Comparison of ENCODE assay signal across 23 cellular contexts in the genomic region with DNA sequence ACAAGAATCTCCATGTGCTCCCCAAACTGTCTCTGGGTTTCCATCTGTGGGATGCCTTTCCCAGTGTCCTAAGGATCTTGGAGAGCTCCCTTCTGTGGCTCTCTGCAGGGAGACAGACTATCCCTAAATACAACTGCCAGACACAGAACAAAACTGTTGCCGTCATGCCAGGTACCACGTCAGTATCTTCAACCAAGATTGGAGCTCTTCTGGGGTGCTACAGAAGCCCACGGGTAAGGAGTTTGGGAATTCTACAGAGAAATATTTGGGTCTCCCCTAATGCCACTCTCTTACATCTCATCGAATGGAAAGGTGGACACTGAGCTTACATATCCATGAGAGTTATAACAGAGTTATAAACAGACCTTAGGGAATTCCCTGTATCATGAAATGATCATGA. TPM values are rescaled to one million over a fixed set of nuclear protein-coding genes. Genes with fewer than 3 reads are reported as not detected.
DNase-seq lines count a peak whose midpoint lies in the region; ATAC-seq and TF ChIP-seq lines count a peak whose summit lies in the region.
"Had no signal": no experiment of that assay in that cellular context is flagged by ENCODE, and none has a peak within 500 bp of the region (broad histone marks: within the 10 kb centered on the region; RNA-seq: fewer than 3 reads in every experiment).

No MANE protein-coding gene starts in this region.

- no TSS peak for BruUV-seq in mammary epithelial cell (replicated peaks; lab: Mats Ljungman, UMichigan)

- H3K79me2 ChIP-seq in neural progenitor cell (ENCODE audit: low read depth): no peaks in the 10 kb centered on the region
- no peaks in the 10 kb centered on the region for H3K79me2 ChIP-seq in mammary epithelial cell (ENCODE audit: insufficient read depth, low read length)

- H3K4me2 ChIP-seq in neural progenitor cell (no peak overlapping the region), mammary epithelial cell (ENCODE audit: insufficient read depth, low read depth, low read length) (no peak overlapping the region)

- ATAC-seq in activated naive CD4-positive, alpha-beta T cell treated with anti-CD3 and anti-CD28 coated beads, Interleukin-2, amount 50 U/mL, for 72 hours: peak; percentile 63 to 75
- peak; percentile 52 for ATAC-seq in activated CD8-positive, alpha-beta T cell treated with anti-CD3 and anti-CD28 coated beads for 36 hours
- ATAC-seq: Right ventricle myocardium inferior had no signal

- intact Hi-C loops in activated naive CD4-positive, alpha-beta T cell treated with anti-CD3 and anti-CD28 coated beads for 36 hours (cut with micrococcal nuclease): no loop called here
- intact Hi-C loops in activated CD8-positive, alpha-beta T cell treated with anti-CD3 and anti-CD28 coated beads for 36 hours (cut with micrococcal nuclease): no loop called here
- intact Hi-C loops in mammary epithelial cell (cut with micrococcal nuclease): no loop called here

- H3K4me1 Mint-ChIP-seq in activated naive CD4-positive, alpha-beta T cell treated with anti-CD3 and anti-CD28 coated beads for 36 hours (ENCODE audit: low read depth): no peaks in the 10 kb centered on the region
- no peaks in the 10 kb centered on the region for H3K4me1 Mint-ChIP-seq in activated CD8-positive, alpha-beta T cell treated with anti-CD3 and anti-CD28 coated beads for 36 hours (ENCODE audit: low read depth)
- no peaks in the 10 kb centered on the region for H3K4me1 Mint-ChIP-seq in neural progenitor cell

- H3K27me3 Mint-ChIP-seq in activated naive CD4-positive, alpha-beta T cell treated with anti-CD3 and anti-CD28 coated beads for 36 hours (ENCODE audit: low read depth): no peaks in the 10 kb centered on the region
- H3K27me3 Mint-ChIP-seq in activated CD8-positive, alpha-beta T cell treated with anti-CD3 and anti-CD28 coated beads for 36 hours: no peaks in the 10 kb centered on the region
- peaks cover 5% of the 10 kb centered on the region for H3K27me3 Mint-ChIP-seq in neural progenitor cell (ENCODE audit: insufficient read depth, low read depth)

- TF ChIP-seq CTCF in activated CD8-positive, alpha-beta T cell treated with anti-CD3 and anti-CD28 coated beads for 36 hours (IDR thresholded peaks at IDR 0.05): no peak
- TF ChIP-seq CTCF in neural progenitor cell (IDR thresholded peaks at IDR 0.05) (no peak), mammary epithelial cell (conservative IDR thresholded peaks at IDR 0.05 in 1 of 2, IDR thresholded peaks at IDR 0.05 in 1 of 2; ENCODE audit: extremely low read depth in 1 of 2, insufficient read depth in 1 of 2, low read depth in 1 of 2, low read length in 2 of 2) (no peak)

- dilution Hi-C loops in mammary epithelial cell (cut with HindIII; ENCODE audit: low sequenced_read_pairs): no loop called here

- H3K36me3 ChIP-seq in neural progenitor cell (no peaks in the 10 kb centered on the region), mammary epithelial cell (ENCODE audit: insufficient read depth, low read length) (no peaks in the 10 kb centered on the region)

- H4K20me1 ChIP-seq in neural progenitor cell (ENCODE audit: low read depth): no peaks in the 10 kb centered on the region
- H4K20me1 ChIP-seq in mammary epithelial cell (ENCODE audit: insufficient read depth, low read length): no peaks in the 10 kb centered on the region

- H3K27me3 ChIP-seq in neural progenitor cell (no peaks in the 10 kb centered on the region), mammary epithelial cell (ENCODE audit: insufficient read depth, low read length) (no peaks in the 10 kb centered on the region)

- H3K4me3 Mint-ChIP-seq in activated naive CD4-positive, alpha-beta T cell treated with anti-CD3 and anti-CD28 coated beads for 36 hours: no peak overlapping the region
- no peak overlapping the region for H3K4me3 Mint-ChIP-seq in activated CD8-positive, alpha-beta T cell treated with anti-CD3 and anti-CD28 coated beads for 36 hours
- no peak overlapping the region for H3K4me3 Mint-ChIP-seq in neural progenitor cell
- H3K4me3 Mint-ChIP-seq: CD14-positive monocyte, HFFc6 had no signal

- in situ Hi-C loops in mammary epithelial cell (cut with MboI; ENCODE audit: low sequenced_read_pairs in 2 of 2): no loop called here

- H3F3A ChIP-seq in neural progenitor cell (ENCODE audit: low read depth): peaks cover 11% of the 10 kb centered on the region

- H3K27ac ChIP-seq in neural progenitor cell (no peak overlapping the region), mammary epithelial cell (ENCODE audit: insufficient read depth, low read depth, low read length) (no peak overlapping the region)

- H3K4me3 ChIP-seq in neural progenitor cell: no peak overlapping the region
- H3K4me3 ChIP-seq in mammary epithelial cell (replicated peaks in 1 of 3; ENCODE audit: insufficient read depth in 1 of 3, low read depth in 2 of 3, low read length in 3 of 3): no peak overlapping the region

- H3K9ac ChIP-seq in neural progenitor cell (no peak overlapping the region), mammary epithelial cell (ENCODE audit: insufficient read depth, low read length) (no peak overlapping the region)

- 77% methylated on average over 4 of the region's 4 CpGs for WGBS in mammary epithelial cell (ENCODE audit: low coverage, missing lambda C conversion rate)

- H2AFZ ChIP-seq in neural progenitor cell (replicated peaks) (no peak overlapping the region), mammary epithelial cell (ENCODE audit: low read depth, low read length) (no peak overlapping the region)

- H3K9me3 ChIP-seq in neural progenitor cell (ENCODE audit: low read depth): peaks cover 4% of the 10 kb centered on the region
- no peaks in the 10 kb centered on the region for H3K9me3 ChIP-seq in mammary epithelial cell (replicated peaks; ENCODE audit: insufficient read depth, low read length)

- no peaks in the 10 kb centered on the region for H3K4me1 ChIP-seq in neural progenitor cell
- H3K4me1 ChIP-seq in mammary epithelial cell (ENCODE audit: insufficient read depth, low read length): no peaks in the 10 kb centered on the region

- DNase-seq in NCI-H82 (lab: John Stamatoyannopoulos, UW): peak; percentile 12
- DNase-seq in NCI-H82 treated with DMSO at 0.1 percent for 48 hours (lab: John Stamatoyannopoulos, UW; ENCODE audit: unreplicated experiment): no peak
- peak in 1 of 2 donors; percentile 2 for DNase-seq in activated naive CD4-positive, alpha-beta T cell treated with anti-CD3 and anti-CD28 coated beads, Interleukin-2, amount 50 U/mL, for 72 hours (ENCODE audit: low spot score in 2 of 2)
- no peak for DNase-seq in activated naive CD4-positive, alpha-beta T cell treated with anti-CD3 and anti-CD28 coated beads for 36 hours
- peak; percentile 25 for DNase-seq in activated CD8-positive, alpha-beta T cell treated with anti-CD3 and anti-CD28 coated beads for 36 hours
- peak; percentile 7 for DNase-seq in neural progenitor cell (ENCODE audit: low spot score)
- no peak for DNase-seq in NCI-H2196 (lab: John Stamatoyannopoulos, UW; ENCODE audit: unreplicated experiment)
- no peak for DNase-seq in mammary epithelial cell
- DNase-seq: 8988T, DMS79 treated with DMSO at 0.1 percent for 48 hours, HFFc6, MM.1S, NCI-H1105 treated with DMSO at 0.1 percent for 48 hours, NCI-H1694, NCI-H2081 treated with DMSO at 0.1 percent for 48 hours, NCI-H345, NCI-H524 treated with DMSO at 0.1 percent for 48 hours had no signal

- H3K9me3 Mint-ChIP-seq in activated naive CD4-positive, alpha-beta T cell treated with anti-CD3 and anti-CD28 coated beads, Interleukin-2, amount 50 U/mL, for 72 hours: peaks cover 0 to 4% of the 10 kb centered on the region in 2 donors
- H3K9me3 Mint-ChIP-seq in activated naive CD4-positive, alpha-beta T cell treated with anti-CD3 and anti-CD28 coated beads for 36 hours: no peaks in the 10 kb centered on the region
- no peaks in the 10 kb centered on the region for H3K9me3 Mint-ChIP-seq in activated CD8-positive, alpha-beta T cell treated with anti-CD3 and anti-CD28 coated beads for 36 hours
- H3K9me3 Mint-ChIP-seq in neural progenitor cell: peaks cover 5% of the 10 kb centered on the region
- H3K9me3 Mint-ChIP-seq: HFFc6 had no signal

- CTCF ChIA-PET in activated naive CD4-positive, alpha-beta T cell treated with anti-CD3 and anti-CD28 coated beads for 36 hours (lab: Charles Lee): interaction anchor here (0.6 kb wide), 1 partner anchor 292 kb away, joined by 3 read pairs; no protein-coding TSS in a partner anchor
- CTCF ChIA-PET in activated CD8-positive, alpha-beta T cell treated with anti-CD3 and anti-CD28 coated beads for 36 hours (lab: Charles Lee): interaction anchor here (0.8 kb wide), 1 partner anchor 275 kb away, joined by 3 read pairs; no protein-coding TSS in a partner anchor
- CTCF ChIA-PET in mammary epithelial cell (lab: Charles Lee; ENCODE audit: low non-redundant PET): no interaction called here

- no peaks in the 10 kb centered on the region for H3K36me3 Mint-ChIP-seq in activated naive CD4-positive, alpha-beta T cell treated with anti-CD3 and anti-CD28 coated beads, Interleukin-2, amount 50 U/mL, for 72 hours
- H3K36me3 Mint-ChIP-seq in activated naive CD4-positive, alpha-beta T cell treated with anti-CD3 and anti-CD28 coated beads for 36 hours (ENCODE audit: low read depth): no peaks in the 10 kb centered on the region
- H3K36me3 Mint-ChIP-seq in activated CD8-positive, alpha-beta T cell treated with anti-CD3 and anti-CD28 coated beads for 36 hours (ENCODE audit: low read depth): no peaks in the 10 kb centered on the region
- H3K36me3 Mint-ChIP-seq in neural progenitor cell: no peaks in the 10 kb centered on the region
- H3K36me3 Mint-ChIP-seq: CD14-positive monocyte had no signal

- POLR2A ChIA-PET in activated CD8-positive, alpha-beta T cell treated with anti-CD3 and anti-CD28 coated beads for 36 hours (lab: Charles Lee): no interaction called here

- H3K27ac Mint-ChIP-seq in activated naive CD4-positive, alpha-beta T cell treated with anti-CD3 and anti-CD28 coated beads, Interleukin-2, amount 50 U/mL, for 72 hours: no peak overlapping the region
- no peak overlapping the region for H3K27ac Mint-ChIP-seq in activated naive CD4-positive, alpha-beta T cell treated with anti-CD3 and anti-CD28 coated beads for 36 hours
- no peak overlapping the region for H3K27ac Mint-ChIP-seq in activated CD8-positive, alpha-beta T cell treated with anti-CD3 and anti-CD28 coated beads for 36 hours
- no peak overlapping the region for H3K27ac Mint-ChIP-seq in neural progenitor cell
- H3K27ac Mint-ChIP-seq: CD14-positive monocyte, HFFc6 had no signal

RNA-seq across cellular contexts. Expression of gene MBD3L3, which starts 4.9 kb away (rescaled TPM):
- total RNA-seq in activated naive CD4-positive, alpha-beta T cell treated with anti-CD3 and anti-CD28 coated beads, Interleukin-2, amount 50 U/mL, for 72 hours: not detected
- total RNA-seq in activated naive CD4-positive, alpha-beta T cell treated with anti-CD3 and anti-CD28 coated beads for 36 hours: not detected
- not detected for total RNA-seq in activated CD8-positive, alpha-beta T cell treated with anti-CD3 and anti-CD28 coated beads for 36 hours
- total RNA-seq in neural progenitor cell (ENCODE audit: low replicate concordance) (not detected in 2 replicates), mammary epithelial cell (not detected)
- not detected for polyA plus RNA-seq in mammary epithelial cell
- polyA minus RNA-seq in mammary epithelial cell: not detected
- total RNA-seq: HFFc6, LHCN-M2, OCI-LY7, Right ventricle myocardium inferior, SK-MEL-5 had no signal
- polyA plus RNA-seq: AG04450, CD14-positive monocyte had no signal

RNA-seq across cellular contexts. Expression of gene ZNF557, which starts 6.2 kb away (rescaled TPM):
- 1 to 10 TPM; 7.9 to 8.3 TPM for total RNA-seq in activated naive CD4-positive, alpha-beta T cell treated with anti-CD3 and anti-CD28 coated beads, Interleukin-2, amount 50 U/mL, for 72 hours
- total RNA-seq in activated naive CD4-positive, alpha-beta T cell treated with anti-CD3 and anti-CD28 coated beads for 36 hours: 1 to 10 TPM; 4.7 to 5.6 TPM
- total RNA-seq in activated CD8-positive, alpha-beta T cell treated with anti-CD3 and anti-CD28 coated beads for 36 hours: 1 to 10 TPM; 6.2 to 7.7 TPM
- 11.2 and 12.9 TPM in 2 replicates for total RNA-seq in neural progenitor cell (ENCODE audit: low replicate concordance)
- total RNA-seq in mammary epithelial cell: 10 to 100 TPM in 1 of 2 donors, 1 to 10 TPM in 1; 8.4 to 13.2 TPM
- polyA plus RNA-seq in mammary epithelial cell: 2.3 TPM
- polyA minus RNA-seq in mammary epithelial cell: 12.5 TPM

RNA-seq across cellular contexts. Expression of gene MBD3L2, which starts 14.2 kb away (rescaled TPM):
- not detected for total RNA-seq in activated naive CD4-positive, alpha-beta T cell treated with anti-CD3 and anti-CD28 coated beads, Interleukin-2, amount 50 U/mL, for 72 hours
- total RNA-seq in activated naive CD4-positive, alpha-beta T cell treated with anti-CD3 and anti-CD28 coated beads for 36 hours: not detected
- not detected for total RNA-seq in activated CD8-positive, alpha-beta T cell treated with anti-CD3 and anti-CD28 coated beads for 36 hours
- total RNA-seq in neural progenitor cell (ENCODE audit: low replicate concordance) (not detected in 2 replicates), mammary epithelial cell (not detected)
- not detected for polyA plus RNA-seq in mammary epithelial cell
- not detected for polyA minus RNA-seq in mammary epithelial cell
- total RNA-seq: HFFc6, LHCN-M2, OCI-LY7, Right ventricle myocardium inferior, SK-MEL-5 had no signal
- polyA plus RNA-seq: AG04450, CD14-positive monocyte had no signal

RNA-seq across cellular contexts. Expression of gene MBD3L4, which starts 23.4 kb away (rescaled TPM):
- not detected for total RNA-seq in activated naive CD4-positive, alpha-beta T cell treated with anti-CD3 and anti-CD28 coated beads, Interleukin-2, amount 50 U/mL, for 72 hours
- total RNA-seq in activated naive CD4-positive, alpha-beta T cell treated with anti-CD3 and anti-CD28 coated beads for 36 hours: not detected
- not detected for total RNA-seq in activated CD8-positive, alpha-beta T cell treated with anti-CD3 and anti-CD28 coated beads for 36 hours
- total RNA-seq in neural progenitor cell (ENCODE audit: low replicate concordance) (not detected in 2 replicates), mammary epithelial cell (not detected)
- not detected for polyA plus RNA-seq in mammary epithelial cell
- not detected for polyA minus RNA-seq in mammary epithelial cell
- total RNA-seq: HFFc6, LHCN-M2, OCI-LY7, Right ventricle myocardium inferior, SK-MEL-5 had no signal
- polyA plus RNA-seq: AG04450, CD14-positive monocyte had no signal

RNA-seq across cellular contexts. Expression of gene MBD3L5, which starts 33.0 kb away (rescaled TPM):
- not detected for total RNA-seq in activated naive CD4-positive, alpha-beta T cell treated with anti-CD3 and anti-CD28 coated beads, Interleukin-2, amount 50 U/mL, for 72 hours
- not detected for total RNA-seq in activated naive CD4-positive, alpha-beta T cell treated with anti-CD3 and anti-CD28 coated beads for 36 hours
- total RNA-seq in activated CD8-positive, alpha-beta T cell treated with anti-CD3 and anti-CD28 coated beads for 36 hours: not detected
- not detected in 2 replicates for total RNA-seq in neural progenitor cell (ENCODE audit: low replicate concordance)
- not detected for total RNA-seq in mammary epithelial cell
- 0.10 TPM for polyA plus RNA-seq in mammary epithelial cell
- polyA minus RNA-seq in mammary epithelial cell: not detected
- total RNA-seq: HFFc6, LHCN-M2, OCI-LY7, Right ventricle myocardium inferior, SK-MEL-5 had no signal
- polyA plus RNA-seq: AG04450, CD14-positive monocyte had no signal

Comparison
In these comparisons a context has a peak if more than half of its experiments do, and no peak if none do; other contexts are left out.
1. DNase-seq: peak in NCI-H82 (single experiment), activated CD8-positive, alpha-beta T cell treated with anti-CD3 and anti-CD28 coated beads for 36 hours (single experiment) and neural progenitor cell (single experiment); none in NCI-H82 treated with DMSO at 0.1 percent for 48 hours (single experiment), activated naive CD4-positive, alpha-beta T cell treated with anti-CD3 and anti-CD28 coated beads for 36 hours (single experiment), NCI-H2196 (single experiment) and mammary epithelial cell (single experiment).